1 cellular context compared by ENCODE assay signal in genomic region chr11:64241430-64242153, GRCh38.
TF ChIP-seq lines count a peak whose summit lies in the region.

No MANE protein-coding gene starts in this region.

TF ChIP-seq in IMR-90, 13 proteins besides CTCF, POLR2A, EP300 and RAD21 (continued from another document):
- TF ChIP-seq NFE2L2 (IDR thresholded peaks at IDR 0.05; ENCODE audit: low read depth, low read length) (no peak), SMC3 (IDR thresholded peaks at IDR 0.05; ENCODE audit: low read depth, low read length) (no peak), RFX5 (IDR thresholded peaks at IDR 0.05; ENCODE audit: low read depth, low read length) (no peak), CHD1 (IDR thresholded peaks at IDR 0.05; ENCODE audit: low read depth, low read length) (no peak), USF2 (IDR thresholded peaks at IDR 0.05; ENCODE audit: low read depth, low read length) (no peak), RCOR1 (IDR thresholded peaks at IDR 0.05; ENCODE audit: insufficient replicate concordance, low read length) (no peak), FOS (IDR thresholded peaks at IDR 0.05; ENCODE audit: low read depth, low read length) (no peak), ELK1 (IDR thresholded peaks at IDR 0.05; ENCODE audit: borderline replicate concordance, low read depth, low read length) (no peak), MAFK (IDR thresholded peaks at IDR 0.05; ENCODE audit: low read depth, low read length) (no peak)
